In genomic region chr4:3368841-3369760, GRCh38 we compare ENCODE assay signal across 8 cellular contexts.
A peak's percentile ranks its signal among the peaks of the same experiment; 100 is the strongest.
DNase-seq lines count a peak whose midpoint lies in the region; ATAC-seq and TF ChIP-seq lines count a peak whose summit lies in the region.

No MANE protein-coding gene starts in this region.

- H3K4me3 Mint-ChIP-seq in activated T-helper 2 cell treated with anti-CD3 and anti-CD28 coated beads, Interferon-gamma antibody, Interleukin-2, Interleukin-4, amounts not matched to agents 10 μg/mL and 5 μg/mL and 100 μg/mL, durations not matched to agents 14 hours and 24 hours and 36 hours (ENCODE audit: low read depth): peak overlapping the region; percentile 49

- intact Hi-C loops in A673 (cut with micrococcal nuclease; ENCODE audit: unreplicated experiment) (no loop called here), lower lobe of right lung (cut with DNase I) (no loop called here), transverse colon (cut with DNase I; ENCODE audit: low total_unique reads) (no loop called here)
- intact Hi-C loops in activated T-helper 2 cell treated with anti-CD3 and anti-CD28 coated beads, Interferon-gamma antibody, Interleukin-2, Interleukin-4, amounts not matched to agents 10 μg/mL and 5 μg/mL and 100 μg/mL, durations not matched to agents 14 hours and 24 hours and 36 hours (cut with micrococcal nuclease): no loop called here

- H3K4me1 Mint-ChIP-seq in activated T-helper 2 cell treated with anti-CD3 and anti-CD28 coated beads, Interferon-gamma antibody, Interleukin-2, Interleukin-4, amounts not matched to agents 10 μg/mL and 5 μg/mL and 100 μg/mL, durations not matched to agents 14 hours and 24 hours and 36 hours (ENCODE audit: low read depth): peaks cover 29% of the 10 kb centered on the region

- no peaks in the 10 kb centered on the region for H3K9me3 Mint-ChIP-seq in activated T-helper 2 cell treated with anti-CD3 and anti-CD28 coated beads, Interferon-gamma antibody, Interleukin-2, Interleukin-4, amounts not matched to agents 10 μg/mL and 5 μg/mL and 100 μg/mL, durations not matched to agents 14 hours and 24 hours and 36 hours

- H3K4me3 ChIP-seq in A673 (ENCODE audit: low read depth, low read length, poor library complexity, severe bottlenecking) (peak overlapping the region; percentile 33), lower lobe of right lung (peak overlapping the region; percentile 27), transverse colon (no peak overlapping the region)

- in situ Hi-C loops in GM13976 (cut with MboI; ENCODE audit: low sequenced_read_pairs, unreplicated experiment) (no loop called here), transverse colon (cut with MboI; ENCODE audit: low pct_ligation_motif_present in 1 of 4, low pct_unique_long_range_greater_than_20kb in 1 of 4, low sequenced_read_pairs in 3 of 4) (no loop called here)

- H3K4me1 ChIP-seq in A673 (ENCODE audit: insufficient read depth, low read length, poor library complexity, severe bottlenecking) (peaks cover 40% of the 10 kb centered on the region), lower lobe of right lung (peaks cover 48% of the 10 kb centered on the region), transverse colon (peaks cover 9 to 20% (median 14%) of the 10 kb centered on the region in 4 donors)

- peak overlapping the region; percentile 71 for H3K27ac ChIP-seq in A673 (ENCODE audit: low read depth, low read length, poor library complexity, severe bottlenecking)
- H3K27ac ChIP-seq in lower lobe of right lung: peak overlapping the region; percentile 19
- H3K27ac ChIP-seq in transverse colon: peak overlapping the region in 1 of 4 donors; percentile 39

- POLR2A ChIA-PET in A673 (lab: Charles Lee; ENCODE audit: low non-redundant PET): no interaction called here

- H3K27me3 ChIP-seq in A673 (replicated peaks; ENCODE audit: insufficient read depth, low read depth, low read length, poor library complexity) (no peaks in the 10 kb centered on the region), lower lobe of right lung (ENCODE audit: low read depth) (no peaks in the 10 kb centered on the region), transverse colon (no peaks in the 10 kb centered on the region)

- ATAC-seq in lower lobe of right lung (no peak), GM18502 (IDR thresholded peaks at IDR 0.05; ENCODE audit: poor library complexity, unreplicated experiment) (no peak), GM21526 (IDR thresholded peaks at IDR 0.05; ENCODE audit: low FRiP score, unreplicated experiment) (no peak)

- TF ChIP-seq POLR2A in transverse colon (IDR thresholded peaks at IDR 0.05): no peak

- TF ChIP-seq EP300 in transverse colon (IDR thresholded peaks at IDR 0.05; ENCODE audit: low read depth): no peak

- H3K36me3 ChIP-seq in A673 (ENCODE audit: insufficient read depth, low read length, poor library complexity, severe bottlenecking): no peaks in the 10 kb centered on the region
- H3K36me3 ChIP-seq in lower lobe of right lung: no peaks in the 10 kb centered on the region
- no peaks in the 10 kb centered on the region for H3K36me3 ChIP-seq in transverse colon

- 0 to 63% methylated on average over 1 to 19 of the region's 20 CpGs for WGBS in transverse colon (ENCODE audit: low coverage in 1 of 2), 2 donors

- no peaks in the 10 kb centered on the region for H3K36me3 Mint-ChIP-seq in activated T-helper 2 cell treated with anti-CD3 and anti-CD28 coated beads, Interferon-gamma antibody, Interleukin-2, Interleukin-4, amounts not matched to agents 10 μg/mL and 5 μg/mL and 100 μg/mL, durations not matched to agents 14 hours and 24 hours and 36 hours (ENCODE audit: low read depth)

- H3K27ac Mint-ChIP-seq in activated T-helper 2 cell treated with anti-CD3 and anti-CD28 coated beads, Interferon-gamma antibody, Interleukin-2, Interleukin-4, amounts not matched to agents 10 μg/mL and 5 μg/mL and 100 μg/mL, durations not matched to agents 14 hours and 24 hours and 36 hours: no peak overlapping the region

- CTCF ChIA-PET in A673 (lab: Charles Lee): interaction anchor here (1.3 kb wide), 1 partner anchor 23 kb away, joined by 6 read pairs; no protein-coding TSS in a partner anchor

- no peaks in the 10 kb centered on the region for H3K9me3 ChIP-seq in A673 (ENCODE audit: low read depth, low read length, poor library complexity, severe bottlenecking)
- no peaks in the 10 kb centered on the region for H3K9me3 ChIP-seq in lower lobe of right lung
- no peaks in the 10 kb centered on the region for H3K9me3 ChIP-seq in transverse colon

- TF ChIP-seq CTCF in A673 (conservative IDR thresholded peaks at IDR 0.05; ENCODE audit: low read depth, low read length) (no peak), GM13976 (IDR thresholded peaks at IDR 0.05; ENCODE audit: borderline replicate concordance, control extremely low read depth, extremely low read depth, insufficient read depth, missing control alignments) (no peak), lower lobe of right lung (IDR thresholded peaks at IDR 0.05) (no peak), transverse colon (IDR thresholded peaks at IDR 0.05) (no peak)

- H3K27me3 Mint-ChIP-seq in activated T-helper 2 cell treated with anti-CD3 and anti-CD28 coated beads, Interferon-gamma antibody, Interleukin-2, Interleukin-4, amounts not matched to agents 10 μg/mL and 5 μg/mL and 100 μg/mL, durations not matched to agents 14 hours and 24 hours and 36 hours (ENCODE audit: low read depth): peaks cover 25% of the 10 kb centered on the region

- DNase-seq in A673 (ENCODE audit: low spot score) (peak; percentile 61), GM13976 (ENCODE audit: low spot score) (peak; percentile 41), lower lobe of right lung (no peak), transverse colon (no peak), DMS53 (lab: John Stamatoyannopoulos, UW) (no peak)
- DNase-seq in activated T-helper 2 cell treated with anti-CD3 and anti-CD28 coated beads, Interferon-gamma antibody, Interleukin-2, Interleukin-4, amounts not matched to agents 10 μg/mL and 5 μg/mL and 100 μg/mL, durations not matched to agents 14 hours and 24 hours and 36 hours (ENCODE audit: low spot score): no peak

- no TSS peak for BruUV-seq in A673 (replicated peaks; lab: Mats Ljungman, UMichigan)

Comparison
In these comparisons a context has a peak if more than half of its experiments do, and no peak if none do; other contexts are left out.
1. DNase-seq: peak in A673 (single experiment) and GM13976 (single experiment); none in activated T-helper 2 cell treated with anti-CD3 and anti-CD28 coated beads, Interferon-gamma antibody, Interleukin-2, Interleukin-4, amounts not matched to agents 10 μg/mL and 5 μg/mL and 100 μg/mL, durations not matched to agents 14 hours and 24 hours and 36 hours (single experiment), lower lobe of right lung (single experiment), transverse colon (single experiment) and DMS53 (single experiment).
2. H3K4me3 ChIP-seq: peak in A673 (single experiment) and lower lobe of right lung (single experiment); none in transverse colon (0 of 4).